1 cellular context compared by ENCODE assay signal in genomic region chr9:32580631-32581300, GRCh38.
TF ChIP-seq lines count a peak whose summit lies in the region.

No MANE protein-coding gene starts in this region.

TF ChIP-seq in HCT116, 20 proteins besides CTCF, POLR2A, EP300 and RAD21 (continued from another document):
- TF ChIP-seq, protein P1, sequence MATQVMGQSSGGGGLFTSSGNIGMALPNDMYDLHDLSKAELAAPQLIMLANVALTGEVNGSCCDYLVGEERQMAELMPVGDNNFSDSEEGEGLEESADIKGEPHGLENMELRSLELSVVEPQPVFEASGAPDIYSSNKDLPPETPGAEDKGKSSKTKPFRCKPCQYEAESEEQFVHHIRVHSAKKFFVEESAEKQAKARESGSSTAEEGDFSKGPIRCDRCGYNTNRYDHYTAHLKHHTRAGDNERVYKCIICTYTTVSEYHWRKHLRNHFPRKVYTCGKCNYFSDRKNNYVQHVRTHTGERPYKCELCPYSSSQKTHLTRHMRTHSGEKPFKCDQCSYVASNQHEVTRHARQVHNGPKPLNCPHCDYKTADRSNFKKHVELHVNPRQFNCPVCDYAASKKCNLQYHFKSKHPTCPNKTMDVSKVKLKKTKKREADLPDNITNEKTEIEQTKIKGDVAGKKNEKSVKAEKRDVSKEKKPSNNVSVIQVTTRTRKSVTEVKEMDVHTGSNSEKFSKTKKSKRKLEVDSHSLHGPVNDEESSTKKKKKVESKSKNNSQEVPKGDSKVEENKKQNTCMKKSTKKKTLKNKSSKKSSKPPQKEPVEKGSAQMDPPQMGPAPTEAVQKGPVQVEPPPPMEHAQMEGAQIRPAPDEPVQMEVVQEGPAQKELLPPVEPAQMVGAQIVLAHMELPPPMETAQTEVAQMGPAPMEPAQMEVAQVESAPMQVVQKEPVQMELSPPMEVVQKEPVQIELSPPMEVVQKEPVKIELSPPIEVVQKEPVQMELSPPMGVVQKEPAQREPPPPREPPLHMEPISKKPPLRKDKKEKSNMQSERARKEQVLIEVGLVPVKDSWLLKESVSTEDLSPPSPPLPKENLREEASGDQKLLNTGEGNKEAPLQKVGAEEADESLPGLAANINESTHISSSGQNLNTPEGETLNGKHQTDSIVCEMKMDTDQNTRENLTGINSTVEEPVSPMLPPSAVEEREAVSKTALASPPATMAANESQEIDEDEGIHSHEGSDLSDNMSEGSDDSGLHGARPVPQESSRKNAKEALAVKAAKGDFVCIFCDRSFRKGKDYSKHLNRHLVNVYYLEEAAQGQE (IDR thresholded peaks at IDR 0.05; ENCODE audit: low read depth) = no peak
- TF ChIP-seq FOSL1 (IDR thresholded peaks at IDR 0.05; ENCODE audit: low read depth) (no peak), TCF7L2 (IDR thresholded peaks at IDR 0.05; ENCODE audit: borderline replicate concordance, extremely low read depth, insufficient read depth, insufficient read length) (no peak), ZBTB33 (IDR thresholded peaks at IDR 0.05; ENCODE audit: extremely low read depth, insufficient replicate concordance, low read length) (no peak), ZFX (IDR thresholded peaks at IDR 0.05) (no peak), ZNF274 (IDR thresholded peaks at IDR 0.05; ENCODE audit: low read depth, low read length) (no peak), SRF (IDR thresholded peaks at IDR 0.05; ENCODE audit: low read depth) (no peak), ELF1 (IDR thresholded peaks at IDR 0.05; ENCODE audit: borderline replicate concordance, low read depth) (no peak), SP1 (IDR thresholded peaks at IDR 0.05; ENCODE audit: low read depth) (no peak), POLR2AphosphoS5 (IDR thresholded peaks at IDR 0.05; ENCODE audit: low read depth, low read length) (no peak), JUND (IDR thresholded peaks at IDR 0.05) (no peak)
